Comparison of ENCODE assay signal across 12 cellular contexts in genomic region chr6:157908369-157909281, GRCh38.
DNase-seq lines count a peak whose midpoint lies in the region; ATAC-seq lines count a peak whose summit lies in the region.
"Had no signal": no experiment of that assay in that cellular context is flagged by ENCODE, and none has a peak within 500 bp of the region (broad histone marks: within the 10 kb centered on the region; RNA-seq: fewer than 3 reads in every experiment).

No MANE protein-coding gene starts in this region.

- H3K4me1 Mint-ChIP-seq in memory B cell, result peaks cover 26% of the 10 kb centered on the region

- no peak overlapping the region for H3K4me3 Mint-ChIP-seq in memory B cell

- ATAC-seq in GM18498 (IDR thresholded peaks at IDR 0.05; ENCODE audit: unreplicated experiment), result peak; percentile 75
- ATAC-seq in GM21381 (IDR thresholded peaks at IDR 0.05; ENCODE audit: unreplicated experiment), result peak; percentile 62
- ATAC-seq in HG03378 (IDR thresholded peaks at IDR 0.05; ENCODE audit: unreplicated experiment), result peak; percentile 70
- ATAC-seq in memory B cell (ENCODE audit: low read depth), result peak; percentile 66
- ATAC-seq: Panc1 had no signal

- no peaks in the 10 kb centered on the region for H3K9me3 Mint-ChIP-seq in memory B cell

- H3K27ac Mint-ChIP-seq in memory B cell, result peak overlapping the region; percentile 31

- DNase-seq in memory B cell (ENCODE audit: low spot score in 2 of 2) (no peak), NOMO-1 treated with dmso at 0.1 percent for 144 hours (lab: John Stamatoyannopoulos, UW; ENCODE audit: unreplicated experiment) (no peak), NCI-H524 (lab: John Stamatoyannopoulos, UW) (no peak), EL (no peak), NOMO-1 (lab: John Stamatoyannopoulos, UW; ENCODE audit: unreplicated experiment in 2 of 2) (no peak)
- DNase-seq: aorta; NCI-H1436 treated with DMSO at 0.1 percent for 48 hours; stimulated activated CD4-positive, alpha-beta T cell treated with anti-CD3 and anti-CD28 coated beads, Interleukin-2, amount 100 ng/mL, for 24 hours had no signal

- peaks cover 26% of the 10 kb centered on the region for H3K36me3 Mint-ChIP-seq in memory B cell

- no peaks in the 10 kb centered on the region for H3K27me3 Mint-ChIP-seq in memory B cell
